ENCODE assay signal across 8 cellular contexts in the genomic region with DNA sequence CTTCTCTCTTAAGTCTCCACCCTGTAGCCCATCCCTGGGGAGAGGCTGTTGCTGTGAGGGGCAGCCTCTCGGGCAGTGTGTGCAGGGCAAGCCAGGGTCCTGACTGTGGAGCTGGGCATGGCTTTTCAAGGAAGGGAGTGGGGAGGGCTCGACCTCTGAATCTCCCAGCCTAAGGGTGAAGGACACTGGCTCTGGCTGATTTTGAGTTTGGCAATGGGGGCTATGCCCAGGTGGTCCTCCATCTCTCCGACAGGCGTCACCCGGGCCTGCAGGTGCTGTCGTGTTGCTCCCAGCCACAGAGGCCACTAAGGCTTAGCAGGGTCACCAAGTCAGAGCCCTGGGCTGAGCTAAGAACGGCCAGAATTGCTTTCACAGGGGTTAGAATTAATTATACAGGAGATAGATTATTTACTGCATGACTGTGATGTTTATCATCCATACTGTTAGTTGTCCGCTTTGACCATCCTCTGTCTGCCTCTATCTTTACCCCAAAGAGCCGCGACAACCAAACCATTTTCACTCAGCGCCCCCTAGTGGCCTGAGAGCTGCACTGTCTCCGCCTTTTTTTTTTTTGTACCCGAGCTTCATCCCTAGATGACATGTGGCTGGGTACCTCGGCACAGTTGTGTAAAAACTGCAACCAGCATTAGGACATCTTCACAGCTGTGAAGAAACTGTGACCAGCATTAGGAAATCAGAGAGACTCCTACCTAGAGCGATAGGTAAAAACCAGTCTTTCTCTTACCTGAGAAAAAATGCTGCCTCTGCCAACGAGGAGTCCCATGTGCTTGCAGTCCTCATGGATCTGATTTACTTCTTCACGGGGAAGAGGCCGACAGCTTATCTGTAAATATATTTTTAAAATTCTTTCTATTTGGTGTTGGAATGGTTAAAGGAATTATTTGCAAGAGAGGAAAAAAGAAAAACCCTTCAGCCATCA. TPM values are rescaled to one million over a fixed set of nuclear protein-coding genes. Genes with fewer than 3 reads are reported as not detected.
A peak's percentile ranks its signal among the peaks of the same experiment; 100 is the strongest.
DNase-seq lines count a peak whose midpoint lies in the region; ATAC-seq, FAIRE-seq and TF ChIP-seq lines count a peak whose summit lies in the region.

No MANE protein-coding gene starts in this region.

- no peak overlapping the region for H3K4me3 Mint-ChIP-seq in activated T-helper 1 cell treated with anti-CD3 and anti-CD28 coated beads, Interleukin-12 subunit alpha, Interleukin-12 subunit beta, Interleukin-2, Interleukin-4 antibody, amounts not matched to agents 30 ng/mL and 10 ng/mL and 1 ng/mL, durations not matched to agents 14 hours and 24 hours and 36 hours
- no peak overlapping the region for H3K4me3 Mint-ChIP-seq in osteocyte (ENCODE audit: unreplicated experiment)

- TF ChIP-seq CTCF in Panc1 (IDR thresholded peaks at IDR 0.05) (peak; percentile 95), osteocyte (IDR thresholded peaks at IDR 0.05) (peak; percentile 83)

- H2AFZ ChIP-seq in Karpas-422 (ENCODE audit: low read length), result no peak overlapping the region

- H3K4me2 ChIP-seq in Karpas-422 (ENCODE audit: low read depth, low read length, poor library complexity, severe bottlenecking), result no peak overlapping the region

- POLR2A ChIA-PET in Panc1 (lab: Charles Lee), result no interaction called here

- in situ Hi-C loops in Panc1 (cut with HindIII; ENCODE audit: low pct_unique_long_range_greater_than_20kb, low sequenced_read_pairs), result no loop called here

- BruUV-seq in Panc1 (replicated peaks; lab: Mats Ljungman, UMichigan), result no TSS peak

- H3K9me3 ChIP-seq in Karpas-422 (ENCODE audit: low read length) (no peaks in the 10 kb centered on the region), Panc1 (ENCODE audit: control insufficient read depth, insufficient read depth, low read depth, low read length) (no peaks in the 10 kb centered on the region)

- H3K27ac Mint-ChIP-seq in activated T-helper 1 cell treated with anti-CD3 and anti-CD28 coated beads, Interleukin-12 subunit alpha, Interleukin-12 subunit beta, Interleukin-2, Interleukin-4 antibody, amounts not matched to agents 30 ng/mL and 10 ng/mL and 1 ng/mL, durations not matched to agents 14 hours and 24 hours and 36 hours, result no peak overlapping the region
- no peak overlapping the region for H3K27ac Mint-ChIP-seq in osteocyte (ENCODE audit: unreplicated experiment)

- peak; percentile 90 for ATAC-seq in GM21526 (IDR thresholded peaks at IDR 0.05; ENCODE audit: low FRiP score, unreplicated experiment)
- peak; percentile 82 for ATAC-seq in Panc1

- peak; percentile 32 for FAIRE-seq in urothelium cell line (lab: Jason Lieb, UNC)

- H3K79me2 ChIP-seq in Karpas-422 (ENCODE audit: low read length), result no peaks in the 10 kb centered on the region

- H3K36me3 ChIP-seq in Karpas-422 (ENCODE audit: insufficient read depth, low read length), result no peaks in the 10 kb centered on the region
- no peaks in the 10 kb centered on the region for H3K36me3 ChIP-seq in Panc1 (ENCODE audit: control insufficient read depth, insufficient read depth, low read length)

- CTCF ChIA-PET in Panc1 (lab: Charles Lee), result interaction anchor here (0.5 to 1.0 kb wide), 7 partner anchors 26 to 1008 kb away, joined by 3 to 6 read pairs (median 4); a partner anchor contains a TSS

- H4K20me1 ChIP-seq in Karpas-422 (ENCODE audit: insufficient read depth, low read depth, low read length), result no peaks in the 10 kb centered on the region

- no peaks in the 10 kb centered on the region for H3K4me1 Mint-ChIP-seq in activated T-helper 1 cell treated with anti-CD3 and anti-CD28 coated beads, Interleukin-12 subunit alpha, Interleukin-12 subunit beta, Interleukin-2, Interleukin-4 antibody, amounts not matched to agents 30 ng/mL and 10 ng/mL and 1 ng/mL, durations not matched to agents 14 hours and 24 hours and 36 hours (ENCODE audit: low read depth)
- H3K4me1 Mint-ChIP-seq in osteocyte (ENCODE audit: unreplicated experiment), result no peaks in the 10 kb centered on the region

- H3K27ac ChIP-seq in Karpas-422 (ENCODE audit: low read length) (no peak overlapping the region), Panc1 (ENCODE audit: low read length) (no peak overlapping the region)

- H3K27me3 ChIP-seq in Karpas-422 (ENCODE audit: low read length) (no peaks in the 10 kb centered on the region), Panc1 (ENCODE audit: control insufficient read depth, insufficient read depth, low read length) (peaks cover 2% of the 10 kb centered on the region; the same call in 1 of the 2 replicates)

- peaks cover 9% of the 10 kb centered on the region for H3K27me3 Mint-ChIP-seq in activated T-helper 1 cell treated with anti-CD3 and anti-CD28 coated beads, Interleukin-12 subunit alpha, Interleukin-12 subunit beta, Interleukin-2, Interleukin-4 antibody, amounts not matched to agents 30 ng/mL and 10 ng/mL and 1 ng/mL, durations not matched to agents 14 hours and 24 hours and 36 hours (ENCODE audit: insufficient read depth)
- H3K27me3 Mint-ChIP-seq in osteocyte (ENCODE audit: unreplicated experiment), result peaks cover 53% of the 10 kb centered on the region

- H3K9ac ChIP-seq in Karpas-422 (ENCODE audit: low read length), result no peak overlapping the region

- H3K9me3 Mint-ChIP-seq in activated T-helper 1 cell treated with anti-CD3 and anti-CD28 coated beads, Interleukin-12 subunit alpha, Interleukin-12 subunit beta, Interleukin-2, Interleukin-4 antibody, amounts not matched to agents 30 ng/mL and 10 ng/mL and 1 ng/mL, durations not matched to agents 14 hours and 24 hours and 36 hours, result no peaks in the 10 kb centered on the region
- no peaks in the 10 kb centered on the region for H3K9me3 Mint-ChIP-seq in osteocyte (ENCODE audit: unreplicated experiment)

- H3K4me3 ChIP-seq in Karpas-422 (ENCODE audit: low read length) (no peak overlapping the region), Panc1 (ENCODE audit: low read depth in 2 of 2, low read length in 2 of 2) (no peak overlapping the region)

- intact Hi-C loops in Panc1 (cut with micrococcal nuclease; ENCODE audit: unreplicated experiment), result loop anchor here (5.0 kb wide), 2 partner anchors 46 to 516 kb away; no protein-coding TSS in a partner anchor
- intact Hi-C loops in activated T-helper 1 cell treated with anti-CD3 and anti-CD28 coated beads, Interleukin-12 subunit alpha, Interleukin-12 subunit beta, Interleukin-2, Interleukin-4 antibody, amounts not matched to agents 30 ng/mL and 10 ng/mL and 1 ng/mL, durations not matched to agents 14 hours and 24 hours and 36 hours (cut with micrococcal nuclease), result loop anchor here (1.0 to 5.0 kb wide), 5 partner anchors 45 to 517 kb away; a partner anchor contains a TSS

- H3K9me2 ChIP-seq in Karpas-422 (replicated peaks; ENCODE audit: insufficient read depth, low read length), result no peaks in the 10 kb centered on the region

- DNase-seq in DMS53 treated with DMSO at 0.1 percent for 48 hours (lab: John Stamatoyannopoulos, UW; ENCODE audit: unreplicated experiment) (peak; percentile 77), Karpas-422 (peak; percentile 87), Panc1 (ENCODE audit: low read depth, low spot score) (peak; percentile 33), fibroblast of the conjunctiva (ENCODE audit: low read depth) (peak; percentile 10), osteocyte (ENCODE audit: extremely low spot score, unreplicated experiment) (peak; percentile 87), urothelium cell line (ENCODE audit: low spot score) (peak; percentile 84)
- DNase-seq in activated T-helper 1 cell treated with anti-CD3 and anti-CD28 coated beads, Interleukin-12 subunit alpha, Interleukin-12 subunit beta, Interleukin-2, Interleukin-4 antibody, amounts not matched to agents 30 ng/mL and 10 ng/mL and 1 ng/mL, durations not matched to agents 14 hours and 24 hours and 36 hours (ENCODE audit: low spot score), result peak; percentile 40

- H3K4me1 ChIP-seq in Karpas-422 (ENCODE audit: low read length) (no peaks in the 10 kb centered on the region), Panc1 (ENCODE audit: control insufficient read depth, insufficient read depth, low read length) (no peaks in the 10 kb centered on the region)

- no peaks in the 10 kb centered on the region for H3K36me3 Mint-ChIP-seq in activated T-helper 1 cell treated with anti-CD3 and anti-CD28 coated beads, Interleukin-12 subunit alpha, Interleukin-12 subunit beta, Interleukin-2, Interleukin-4 antibody, amounts not matched to agents 30 ng/mL and 10 ng/mL and 1 ng/mL, durations not matched to agents 14 hours and 24 hours and 36 hours (ENCODE audit: low read depth)
- no peaks in the 10 kb centered on the region for H3K36me3 Mint-ChIP-seq in osteocyte (ENCODE audit: unreplicated experiment)

RNA-seq across cellular contexts. Expression of a gene that starts 44.5 kb away (rescaled TPM):
- not detected in 2 replicates for total RNA-seq in Karpas-422 (2014; rRNA removed; shearing (Covaris generic); ENCODE audit: low replicate concordance)
- not detected for total RNA-seq in Panc1 (2021; ENCODE audit: unreplicated experiment)
- not detected for polyA plus RNA-seq in Panc1 (2012; ENCODE audit: insufficient read length)
- not detected in 2 replicates for total RNA-seq in activated T-helper 1 cell treated with anti-CD3 and anti-CD28 coated beads, Interleukin-12 subunit alpha, Interleukin-12 subunit beta, Interleukin-2, Interleukin-4 antibody, amounts not matched to agents 30 ng/mL and 10 ng/mL and 1 ng/mL, durations not matched to agents 14 hours and 24 hours and 36 hours
- not detected in 2 replicates for total RNA-seq in osteocyte

Comparison
In these comparisons a context has a peak if more than half of its experiments do, and no peak if none do; other contexts are left out.
1. DNase-seq: peak in every context shown above with its lines; median percentile 87 in Karpas-422; 87 in osteocyte; 84 in urothelium cell line; 77 in DMS53 treated with DMSO at 0.1 percent for 48 hours; 40 in activated T-helper 1 cell treated with anti-CD3 and anti-CD28 coated beads, Interleukin-12 subunit alpha, Interleukin-12 subunit beta, Interleukin-2, Interleukin-4 antibody, amounts not matched to agents 30 ng/mL and 10 ng/mL and 1 ng/mL, durations not matched to agents 14 hours and 24 hours and 36 hours; 33 in Panc1; 10 in fibroblast of the conjunctiva.